In genomic region chr5:108360280-108360679, GRCh38 we compare ENCODE assay signal across 35 cellular contexts.
"Had no signal": no experiment of that assay in that cellular context is flagged by ENCODE, and none has a peak within 500 bp of the region (broad histone marks: within the 10 kb centered on the region; RNA-seq: fewer than 3 reads in every experiment).

No MANE protein-coding gene starts in this region.

- H3K27me3 ChIP-seq: adrenal gland, ascending aorta, cardiac muscle cell had no signal

- H3K27me3 Mint-ChIP-seq: activated B cell treated with CpG ODN at 0.5 μM for 24 hours; activated CD4-positive, alpha-beta memory T cell treated with anti-CD3 and anti-CD28 coated beads for 36 hours; activated CD4-positive, alpha-beta T cell treated with anti-CD3 and anti-CD28 coated beads, Interleukin-2, amount 10 ng/mL, durations not matched to agents 24 days and 14 days; activated CD8-positive, alpha-beta T cell treated with anti-CD3 and anti-CD28 coated beads for 36 hours; activated naive CD8-positive, alpha-beta T cell treated with anti-CD3 and anti-CD28 coated beads for 36 hours; activated T-helper 17 cell treated with anti-CD3 and anti-CD28 coated beads, Interleukin-2, amount 50 U/mL, for 72 hours; brain; central memory CD8-positive, alpha-beta T cell had no signal

- H3K9me3 Mint-ChIP-seq: activated B cell treated with CpG ODN at 0.5 μM for 24 hours; activated CD4-positive, alpha-beta memory T cell treated with anti-CD3 and anti-CD28 coated beads for 36 hours; activated CD4-positive, alpha-beta T cell treated with anti-CD3 and anti-CD28 coated beads, Interleukin-2, amount 10 ng/mL, durations not matched to agents 24 days and 14 days; activated CD8-positive, alpha-beta T cell treated with anti-CD3 and anti-CD28 coated beads for 36 hours; activated naive CD4-positive, alpha-beta T cell treated with anti-CD3 and anti-CD28 coated beads for 36 hours; activated naive CD4-positive, alpha-beta T cell treated with anti-CD3 and anti-CD28 coated beads, Interleukin-2, amount 50 U/mL, for 72 hours; activated naive CD8-positive, alpha-beta T cell treated with anti-CD3 and anti-CD28 coated beads for 36 hours; activated T-cell treated with anti-CD3 and anti-CD28 coated beads, Interleukin-2, amount 50 U/mL, for 4 hours; activated T-cell treated with anti-CD3 and anti-CD28 coated beads, Interleukin-2, amount 50 U/mL, for 72 hours; activated T-helper 1 cell treated with anti-CD3 and anti-CD28 coated beads, Interleukin-12 subunit alpha, Interleukin-12 subunit beta, Interleukin-2, Interleukin-4 antibody, amounts not matched to agents 30 ng/mL and 10 ng/mL and 1 ng/mL, durations not matched to agents 14 hours and 24 hours and 36 hours; activated T-helper 17 cell treated with anti-CD3 and anti-CD28 coated beads, Interleukin-2, amount 50 U/mL, for 72 hours; central memory CD8-positive, alpha-beta T cell; T-helper 2 cell treated with Interferon-gamma antibody and Interleukin-4, amounts not matched to agents 5 μg/mL and 100 μg/mL, for 36 hours had no signal

- ATAC-seq: activated CD8-positive, alpha-beta T cell treated with anti-CD3 and anti-CD28 coated beads for 36 hours; activated naive CD4-positive, alpha-beta T cell treated with anti-CD3 and anti-CD28 coated beads, Interleukin-2, amount 50 U/mL, for 72 hours; activated T-cell treated with anti-CD3 and anti-CD28 coated beads, Interleukin-2, amount 50 U/mL, for 4 hours; activated T-cell treated with anti-CD3 and anti-CD28 coated beads, Interleukin-2, amount 50 U/mL, for 72 hours; activated T-helper 17 cell treated with anti-CD3 and anti-CD28 coated beads, Interleukin-2, amount 50 U/mL, for 72 hours had no signal

- H3K36me3 Mint-ChIP-seq: activated naive CD4-positive, alpha-beta T cell treated with anti-CD3 and anti-CD28 coated beads, Interleukin-2, amount 50 U/mL, for 72 hours had no signal

- H3K4me3 ChIP-seq: adrenal gland, ascending aorta, cardiac muscle cell had no signal

- H3K9me3 ChIP-seq: ascending aorta had no signal

- H3K4me3 Mint-ChIP-seq: activated B cell treated with CpG ODN at 0.5 μM for 24 hours; activated CD4-positive, alpha-beta memory T cell treated with anti-CD3 and anti-CD28 coated beads for 36 hours; activated CD4-positive, alpha-beta T cell treated with anti-CD3 and anti-CD28 coated beads, Interleukin-2, amount 10 ng/mL, durations not matched to agents 24 days and 14 days; activated CD8-positive, alpha-beta T cell treated with anti-CD3 and anti-CD28 coated beads for 36 hours; activated naive CD4-positive, alpha-beta T cell treated with anti-CD3 and anti-CD28 coated beads for 36 hours; activated naive CD8-positive, alpha-beta T cell treated with anti-CD3 and anti-CD28 coated beads for 36 hours; activated T-cell treated with anti-CD3 and anti-CD28 coated beads, Interleukin-2, amount 50 U/mL, for 4 hours; activated T-cell treated with anti-CD3 and anti-CD28 coated beads, Interleukin-2, amount 50 U/mL, for 72 hours; activated T-helper 1 cell treated with anti-CD3 and anti-CD28 coated beads, Interleukin-12 subunit alpha, Interleukin-12 subunit beta, Interleukin-2, Interleukin-4 antibody, amounts not matched to agents 30 ng/mL and 10 ng/mL and 1 ng/mL, durations not matched to agents 14 hours and 24 hours and 36 hours; activated T-helper 17 cell treated with anti-CD3 and anti-CD28 coated beads, Interleukin-2, amount 50 U/mL, for 72 hours; brain; central memory CD8-positive, alpha-beta T cell; T-helper 2 cell treated with Interferon-gamma antibody and Interleukin-4, amounts not matched to agents 5 μg/mL and 100 μg/mL, for 36 hours had no signal

- H3K27ac Mint-ChIP-seq: activated B cell treated with CpG ODN at 0.5 μM for 24 hours; activated CD4-positive, alpha-beta memory T cell treated with anti-CD3 and anti-CD28 coated beads for 36 hours; activated CD4-positive, alpha-beta T cell treated with anti-CD3 and anti-CD28 coated beads, Interleukin-2, amount 10 ng/mL, durations not matched to agents 24 days and 14 days; activated CD8-positive, alpha-beta T cell treated with anti-CD3 and anti-CD28 coated beads for 36 hours; activated naive CD4-positive, alpha-beta T cell treated with anti-CD3 and anti-CD28 coated beads for 36 hours; activated naive CD4-positive, alpha-beta T cell treated with anti-CD3 and anti-CD28 coated beads, Interleukin-2, amount 50 U/mL, for 72 hours; activated naive CD8-positive, alpha-beta T cell treated with anti-CD3 and anti-CD28 coated beads for 36 hours; activated T-cell treated with anti-CD3 and anti-CD28 coated beads, Interleukin-2, amount 50 U/mL, for 72 hours; activated T-helper 1 cell treated with anti-CD3 and anti-CD28 coated beads, Interleukin-12 subunit alpha, Interleukin-12 subunit beta, Interleukin-2, Interleukin-4 antibody, amounts not matched to agents 30 ng/mL and 10 ng/mL and 1 ng/mL, durations not matched to agents 14 hours and 24 hours and 36 hours; activated T-helper 17 cell treated with anti-CD3 and anti-CD28 coated beads, Interleukin-2, amount 50 U/mL, for 72 hours; brain; T-helper 2 cell treated with Interferon-gamma antibody and Interleukin-4, amounts not matched to agents 5 μg/mL and 100 μg/mL, for 36 hours had no signal

- H3K4me1 ChIP-seq: adrenal gland had no signal

- H3K4me1 Mint-ChIP-seq: activated B cell treated with CpG ODN at 0.5 μM for 24 hours; activated CD4-positive, alpha-beta T cell treated with anti-CD3 and anti-CD28 coated beads, Interleukin-2, amount 10 ng/mL, durations not matched to agents 24 days and 14 days; activated T-helper 17 cell treated with anti-CD3 and anti-CD28 coated beads, Interleukin-2, amount 50 U/mL, for 72 hours; brain had no signal

- H3K27ac ChIP-seq: adrenal gland, ascending aorta, cardiac muscle cell, VCaP had no signal

- DNase-seq: activated B cell treated with CpG ODN at 0.5 μM for 24 hours; activated CD4-positive, alpha-beta memory T cell treated with anti-CD3 and anti-CD28 coated beads for 36 hours; activated CD4-positive, alpha-beta T cell treated with anti-CD3 and anti-CD28 coated beads for 4 hours; activated CD4-positive, alpha-beta T cell treated with anti-CD3 and anti-CD28 coated beads, Interleukin-2, amount 10 ng/mL, durations not matched to agents 24 days and 14 days; activated CD4-positive, alpha-beta T cell treated with anti-CD3 and anti-CD28 coated beads, Interleukin-2, amount 50 U/mL, for 1 hour; activated CD4-positive, alpha-beta T cell treated with anti-CD3 and anti-CD28 coated beads, Interleukin-2, amount 50 U/mL, for 4 hours; activated CD4-positive, CD25-positive, alpha-beta regulatory T cell treated with anti-CD3 and anti-CD28 coated beads, Interleukin-2, amount 50 U/mL, for 72 hours; activated CD8-positive, alpha-beta memory T cell treated with anti-CD3 and anti-CD28 coated beads, Interleukin-2, amount 50 U/mL, for 4 hours; activated CD8-positive, alpha-beta T cell treated with anti-CD3 and anti-CD28 coated beads for 36 hours; activated effector memory CD4-positive, alpha-beta T cell treated with anti-CD3 and anti-CD28 coated beads, Interleukin-2, amount 50 U/mL, for 16 hours; activated gamma-delta T cell treated with Interleukin-2 at 50 U/mL for 16 hours; activated naive CD4-positive, alpha-beta T cell; activated naive CD4-positive, alpha-beta T cell treated with anti-CD3 and anti-CD28 coated beads for 36 hours; activated naive CD4-positive, alpha-beta T cell treated with anti-CD3 and anti-CD28 coated beads, Interleukin-2, amount 50 U/mL, for 16 hours; activated naive CD8-positive, alpha-beta T cell treated with anti-CD3 and anti-CD28 coated beads for 36 hours; activated T-cell treated with anti-CD3 and anti-CD28 coated beads for 4 hours; activated T-cell treated with anti-CD3 and anti-CD28 coated beads, Interleukin-2, amount 50 U/mL, for 1 hour; activated T-cell treated with anti-CD3 and anti-CD28 coated beads, Interleukin-2, amount 50 U/mL, for 4 hours; activated T-cell treated with anti-CD3 and anti-CD28 coated beads, Interleukin-2, amount 50 U/mL, for 72 hours; adrenal gland; amygdala; anterior cingulate cortex; caudate nucleus; cerebellar nuclear complex; T-helper 2 cell; T-helper 9 cell had no signal
